ENCODE assay signal across 28 cellular contexts in genomic region chr4:152540941-152541340, GRCh38.
"Had no signal": no experiment of that assay in that cellular context is flagged by ENCODE, and none has a peak within 500 bp of the region (broad histone marks: within the 10 kb centered on the region; RNA-seq: fewer than 3 reads in every experiment).

No MANE protein-coding gene starts in this region.

- H3K4me3 ChIP-seq: body of pancreas, cardiac muscle cell, heart right ventricle, lower lobe of right lung, thyroid gland, upper lobe of right lung had no signal

- H3K9me3 Mint-ChIP-seq: activated B cell treated with CpG ODN at 0.5 μM for 24 hours; activated naive CD8-positive, alpha-beta T cell treated with anti-CD3 and anti-CD28 coated beads, Interleukin-2, amount 50 U/mL, for 24 hours; activated T-cell treated with anti-CD3 and anti-CD28 coated beads, Interleukin-2, amount 50 U/mL, for 72 hours; naive B cell; neural crest cell; stimulated activated naive CD8-positive, alpha-beta T cell treated with anti-CD3 and anti-CD28 coated beads, Interleukin-15, Interleukin-2, amounts not matched to agents 100 ng/mL and 50 ng/mL, for 24 hours; T-helper 1 cell treated with Interleukin-12 subunit alpha and Interleukin-12 subunit beta and Interleukin-4 antibody, amounts not matched to agents 30 μg/mL and 1 μg/mL, for 36 hours had no signal

- H3K9me3 ChIP-seq: lower lobe of right lung, thyroid gland, upper lobe of right lung had no signal

- H3K27me3 Mint-ChIP-seq: activated B cell treated with CpG ODN at 0.5 μM for 24 hours; activated naive CD8-positive, alpha-beta T cell treated with anti-CD3 and anti-CD28 coated beads, Interleukin-2, amount 50 U/mL, for 24 hours; naive B cell; progenitor cell of endocrine pancreas; stimulated activated naive CD8-positive, alpha-beta T cell treated with anti-CD3 and anti-CD28 coated beads, Interleukin-15, Interleukin-2, amounts not matched to agents 100 ng/mL and 50 ng/mL, for 24 hours had no signal

- H3K4me3 Mint-ChIP-seq: activated B cell treated with CpG ODN at 0.5 μM for 24 hours; activated naive CD4-positive, alpha-beta T cell treated with anti-CD3 and anti-CD28 coated beads, Interleukin-2, amount 10 ng/mL, durations not matched to agents 7 days and 5 days; activated naive CD8-positive, alpha-beta T cell treated with anti-CD3 and anti-CD28 coated beads, Interleukin-2, amount 50 U/mL, for 24 hours; activated T-cell treated with anti-CD3 and anti-CD28 coated beads, Interleukin-2, amount 50 U/mL, for 72 hours; naive B cell; neural crest cell; stimulated activated naive CD8-positive, alpha-beta T cell treated with anti-CD3 and anti-CD28 coated beads, Interleukin-15, Interleukin-2, amounts not matched to agents 100 ng/mL and 50 ng/mL, for 24 hours; T-helper 1 cell treated with Interleukin-12 subunit alpha and Interleukin-12 subunit beta and Interleukin-4 antibody, amounts not matched to agents 30 μg/mL and 1 μg/mL, for 36 hours had no signal

- H3K36me3 Mint-ChIP-seq: naive B cell had no signal

- DNase-seq: activated B cell treated with CpG ODN at 0.5 μM for 24 hours; activated CD4-positive, alpha-beta T cell treated with anti-CD3 and anti-CD28 coated beads for 4 hours; activated CD4-positive, alpha-beta T cell treated with anti-CD3 and anti-CD28 coated beads, Interleukin-2, amount 50 U/mL, for 48 hours; activated CD8-positive, alpha-beta memory T cell treated with anti-CD3 and anti-CD28 coated beads, Interleukin-2, amount 50 U/mL, for 48 hours; activated effector memory CD4-positive, alpha-beta T cell treated with Interleukin-2 at 50 U/mL for 16 hours; activated naive CD4-positive, alpha-beta T cell treated with anti-CD3 and anti-CD28 coated beads, Interleukin-2, amount 10 ng/mL, durations not matched to agents 7 days and 5 days; activated naive CD8-positive, alpha-beta T cell treated with anti-CD3 and anti-CD28 coated beads, Interleukin-2, amount 50 U/mL, for 24 hours; activated T-cell treated with anti-CD3 and anti-CD28 coated beads, Interleukin-2, amount 50 U/mL, for 72 hours; anterior cingulate cortex; body of pancreas; cortex of kidney; heart right ventricle; lower lobe of right lung; naive B cell; retina; stimulated activated CD4-positive, alpha-beta T cell treated with anti-CD3 and anti-CD28 coated beads, Interleukin-2, amount 100 ng/mL, for 48 hours; substantia nigra; T1000; thyroid gland; upper lobe of right lung had no signal

- H3K27ac ChIP-seq: body of pancreas, cardiac muscle cell, epithelial cell of prostate, heart right ventricle, lower lobe of right lung, thyroid gland, upper lobe of right lung had no signal

- FAIRE-seq: keratinocyte had no signal

- H3K27ac Mint-ChIP-seq: activated naive CD4-positive, alpha-beta T cell treated with anti-CD3 and anti-CD28 coated beads, Interleukin-2, amount 10 ng/mL, durations not matched to agents 7 days and 5 days; activated naive CD8-positive, alpha-beta T cell treated with anti-CD3 and anti-CD28 coated beads, Interleukin-2, amount 50 U/mL, for 24 hours; progenitor cell of endocrine pancreas; T-helper 1 cell treated with Interleukin-12 subunit alpha and Interleukin-12 subunit beta and Interleukin-4 antibody, amounts not matched to agents 30 μg/mL and 1 μg/mL, for 36 hours had no signal

- H3K27me3 ChIP-seq: body of pancreas, cardiac muscle cell, heart right ventricle, thyroid gland, upper lobe of right lung had no signal

- ATAC-seq: activated naive CD8-positive, alpha-beta T cell treated with anti-CD3 and anti-CD28 coated beads, Interleukin-2, amount 50 U/mL, for 24 hours; activated T-cell treated with anti-CD3 and anti-CD28 coated beads, Interleukin-2, amount 50 U/mL, for 72 hours; body of pancreas; heart right ventricle; left lobe of liver; lower lobe of right lung; upper lobe of right lung had no signal

- H3K36me3 ChIP-seq: cardiac muscle cell, thyroid gland had no signal
